In genomic region chr11:125235006-125235405, GRCh38 we compare ENCODE assay signal across 20 cellular contexts.
DNase-seq lines count a peak whose midpoint lies in the region; FAIRE-seq and TF ChIP-seq lines count a peak whose summit lies in the region.
"Had no signal": no experiment of that assay in that cellular context is flagged by ENCODE, and none has a peak within 500 bp of the region (broad histone marks: within the 10 kb centered on the region; RNA-seq: fewer than 3 reads in every experiment).

No MANE protein-coding gene starts in this region.

- DNase-seq in NOMO-1 (lab: John Stamatoyannopoulos, UW; ENCODE audit: unreplicated experiment in 2 of 2) (peak; percentile 47 to 76), neural crest cell (ENCODE audit: low read depth, low spot score) (peak; percentile 17), urothelium cell line (ENCODE audit: low spot score) (no peak), NCI-H748 treated with DMSO at 0.1 percent for 48 hours (lab: John Stamatoyannopoulos, UW) (no peak), brain microvascular endothelial cell (no peak)
- no peak for DNase-seq in stimulated activated CD4-positive, alpha-beta T cell treated with anti-CD3 and anti-CD28 coated beads, Interleukin-12 subunit alpha, Interleukin-12 subunit beta, amount 100 ng/mL, for 4 hours
- DNase-seq: DMS79 treated with DMSO at 0.1 percent for 48 hours; HFFc6; NCI-H1105; NCI-H2081; NCI-H2171 treated with DMSO at 0.1 percent for 48 hours; NCI-H446; NCI-H69; NK-92 treated with Interleukin-12 subunit alpha and Interleukin-12 subunit beta, amount 100 ng/mL, for 24 hours; PC-3; SJCRH30 had no signal

- in situ Hi-C loops in brain microvascular endothelial cell (cut with HindIII; ENCODE audit: low pct_ligation_motif_present, low sequenced_read_pairs): no loop called here

- H3K36me3 Mint-ChIP-seq in neural crest cell (ENCODE audit: low read depth): peaks cover 7% of the 10 kb centered on the region
- H3K36me3 Mint-ChIP-seq: CD14-positive monocyte had no signal

- no peak overlapping the region for H3K4me3 ChIP-seq in brain microvascular endothelial cell (ENCODE audit: low read depth, low read length)
- H3K4me3 ChIP-seq: SJCRH30 had no signal

- H3K4me1 Mint-ChIP-seq in neural crest cell: peaks cover 61% of the 10 kb centered on the region
- H3K4me1 Mint-ChIP-seq: CD14-positive monocyte had no signal

- no peaks in the 10 kb centered on the region for H3K36me3 ChIP-seq in brain microvascular endothelial cell (replicated peaks)

- H3K27ac Mint-ChIP-seq in neural crest cell (ENCODE audit: unreplicated experiment): peak overlapping the region; percentile 16
- H3K27ac Mint-ChIP-seq: HFFc6 had no signal

- FAIRE-seq in urothelium cell line (lab: Jason Lieb, UNC): no peak
- FAIRE-seq: H54 had no signal

- peak overlapping the region; percentile 23 for H3K4me3 Mint-ChIP-seq in neural crest cell
- H3K4me3 Mint-ChIP-seq: CD14-positive monocyte, HFFc6 had no signal

- H3K27ac ChIP-seq in VCaP (peak overlapping the region; percentile 73), brain microvascular endothelial cell (no peak overlapping the region)
- H3K27ac ChIP-seq: KMS-11, SJCRH30 had no signal

- no peaks in the 10 kb centered on the region for H3K9me3 Mint-ChIP-seq in neural crest cell
- H3K9me3 Mint-ChIP-seq: HFFc6 had no signal

- H3K27me3 Mint-ChIP-seq in neural crest cell (ENCODE audit: low read depth): peaks cover 85% of the 10 kb centered on the region

- TF ChIP-seq CTCF in VCaP (conservative IDR thresholded peaks at IDR 0.05) (no peak), neural crest cell (conservative IDR thresholded peaks at IDR 0.05) (no peak), brain microvascular endothelial cell (IDR thresholded peaks at IDR 0.05; ENCODE audit: low read depth, low read length, missing control alignments) (no peak)

- H3K27me3 ChIP-seq in brain microvascular endothelial cell (replicated peaks): no peaks in the 10 kb centered on the region
- H3K27me3 ChIP-seq: SJCRH30 had no signal

Comparison
In these comparisons a context has a peak if more than half of its experiments do, and no peak if none do; other contexts are left out.
1. DNase-seq: peak in NOMO-1 (2 of 2) and neural crest cell (single experiment); none in urothelium cell line (single experiment), NCI-H748 treated with DMSO at 0.1 percent for 48 hours (single experiment), stimulated activated CD4-positive, alpha-beta T cell treated with anti-CD3 and anti-CD28 coated beads, Interleukin-12 subunit alpha, Interleukin-12 subunit beta, amount 100 ng/mL, for 4 hours (single experiment) and brain microvascular endothelial cell (single experiment).